ENCODE assay signal across 1 cellular context in genomic region chr18:24023185-24023814, GRCh38.
TF ChIP-seq lines count a peak whose summit lies in the region.

No MANE protein-coding gene starts in this region.

TF ChIP-seq in HepG2, 621 proteins besides CTCF, POLR2A, EP300 and RAD21:
- TF ChIP-seq ATF7 (IDR thresholded peaks at IDR 0.05) (no peak), ATF7 (CRISPR knock-in tag; IDR thresholded peaks at IDR 0.05) (no peak), SMC3 (IDR thresholded peaks at IDR 0.05; ENCODE audit: low read length) (peak; percentile 38; the same call in 1 of the 2 replicates), CENPT (CRISPR knock-in tag; IDR thresholded peaks at IDR 0.05; ENCODE audit: low read depth) (no peak), ZNF850 (CRISPR knock-in tag; conservative IDR thresholded peaks at IDR 0.05) (no peak)
- TF ChIP-seq, protein P1, sequence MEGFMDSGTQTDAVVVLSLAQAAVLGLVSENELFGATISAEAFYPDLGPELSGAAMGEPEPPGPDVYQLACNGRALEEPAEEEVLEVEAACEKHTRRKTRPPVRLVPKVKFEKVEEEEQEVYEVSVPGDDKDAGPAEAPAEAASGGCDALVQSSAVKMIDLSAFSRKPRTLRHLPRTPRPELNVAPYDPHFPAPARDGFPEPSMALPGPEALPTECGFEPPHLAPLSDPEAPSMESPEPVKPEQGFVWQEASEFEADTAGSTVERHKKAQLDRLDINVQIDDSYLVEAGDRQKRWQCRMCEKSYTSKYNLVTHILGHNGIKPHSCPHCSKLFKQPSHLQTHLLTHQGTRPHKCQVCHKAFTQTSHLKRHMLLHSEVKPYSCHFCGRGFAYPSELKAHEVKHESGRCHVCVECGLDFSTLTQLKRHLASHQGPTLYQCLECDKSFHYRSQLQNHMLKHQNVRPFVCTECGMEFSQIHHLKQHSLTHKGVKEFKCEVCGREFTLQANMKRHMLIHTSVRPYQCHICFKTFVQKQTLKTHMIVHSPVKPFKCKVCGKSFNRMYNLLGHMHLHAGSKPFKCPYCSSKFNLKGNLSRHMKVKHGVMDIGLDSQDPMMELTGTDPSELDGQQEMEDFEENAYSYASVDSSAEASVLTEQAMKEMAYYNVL (CRISPR knock-in tag; IDR thresholded peaks at IDR 0.05; ENCODE audit: borderline replicate concordance), result no peak
